ENCODE assay signal across 16 cellular contexts in the genomic region with DNA sequence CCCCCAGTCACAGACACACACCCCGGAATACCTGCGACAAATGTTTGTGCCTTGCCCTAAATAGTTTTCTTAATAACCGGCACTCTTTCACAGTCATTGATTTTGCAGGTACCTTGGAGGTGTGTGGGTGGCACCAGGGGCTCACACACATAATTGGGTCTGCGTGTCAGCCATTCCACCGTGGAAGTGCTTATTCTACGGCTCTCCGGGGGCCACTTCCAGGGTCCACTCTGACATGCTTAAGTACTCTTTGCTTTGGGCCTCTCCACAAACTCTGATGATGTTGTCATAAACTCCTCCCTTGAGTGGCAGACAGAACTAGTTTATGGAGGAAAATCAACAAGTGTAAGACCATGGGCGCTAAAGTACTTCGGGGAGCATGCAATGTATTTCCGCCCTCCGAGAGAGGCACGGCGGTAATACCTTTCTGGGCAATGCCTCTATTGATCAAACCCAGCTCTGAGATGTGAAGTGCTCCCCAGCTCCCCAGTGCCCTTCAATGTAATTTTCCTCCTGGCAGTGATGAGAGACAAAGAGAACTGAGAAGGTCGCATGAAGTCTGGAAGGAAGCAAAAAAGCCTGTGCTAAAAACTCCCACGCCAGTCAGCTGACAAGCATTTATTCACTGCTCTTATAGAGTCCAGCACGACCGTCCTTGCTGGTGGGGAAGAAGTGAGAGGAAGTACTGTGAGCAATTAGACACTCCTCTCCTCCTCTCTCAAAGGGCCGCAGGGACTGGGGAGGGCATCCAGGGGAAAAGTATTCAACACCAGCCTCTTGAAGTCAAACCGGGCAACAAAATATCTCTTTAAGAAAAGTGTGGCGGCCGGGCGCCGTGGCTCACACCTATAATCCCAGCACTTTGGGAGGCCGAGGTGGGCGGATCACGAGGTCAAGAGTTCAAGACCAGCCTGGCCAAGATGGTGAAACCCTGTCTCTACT.
A peak's percentile ranks its signal among the peaks of the same experiment; 100 is the strongest.
DNase-seq lines count a peak whose midpoint lies in the region; ATAC-seq and TF ChIP-seq lines count a peak whose summit lies in the region.
"Had no signal": no experiment of that assay in that cellular context is flagged by ENCODE, and none has a peak within 500 bp of the region (broad histone marks: within the 10 kb centered on the region; RNA-seq: fewer than 3 reads in every experiment).

No MANE protein-coding gene starts in this region.

- no peaks in the 10 kb centered on the region for H3K9me3 Mint-ChIP-seq in endodermal cell
- H3K9me3 Mint-ChIP-seq in stimulated activated memory B cell treated with anti-CD40 and anti-IgM and Interleukin-4, amounts not matched to agents 10 μg/mL and 1 μg/mL and 100 μg/mL, for 72 hours = no peaks in the 10 kb centered on the region

- peak; percentile 35 for DNase-seq in cardiac septum (ENCODE audit: low spot score)
- no peak for DNase-seq in heart right ventricle
- peak; percentile 16 for DNase-seq in endodermal cell
- peak; percentile 41 for DNase-seq in posterior vena cava (ENCODE audit: low spot score)
- DNase-seq in activated effector memory CD4-positive, alpha-beta T cell treated with anti-CD3 and anti-CD28 coated beads, Interleukin-2, amount 50 U/mL, for 16 hours = no peak
- no peak for DNase-seq in neuronal stem cell (ENCODE audit: low spot score)
- no peak for DNase-seq in C1 segment of cervical spinal cord (lab: John Stamatoyannopoulos, UW)
- DNase-seq: COR-L47, EL, HCEC 1CT, NCI-H2029 treated with DMSO at 0.1 percent for 48 hours, NCI-H526 treated with DMSO at 0.1 percent for 48 hours, SHP77, SK-N-SH had no signal

- no peak overlapping the region for H3K14ac ChIP-seq in neuronal stem cell (ENCODE audit: low read length)

- H3K9me3 ChIP-seq in heart right ventricle (peaks cover 0 to 5% (median 0%) of the 10 kb centered on the region in 11 donors), endodermal cell (ENCODE audit: control insufficient read depth, low read length) (no peaks in the 10 kb centered on the region), neuronal stem cell (replicated peaks in 1 of 2; ENCODE audit: control insufficient read depth in 2 of 2, insufficient read depth in 1 of 2, low read depth in 1 of 2, low read length in 2 of 2) (no peaks in the 10 kb centered on the region)
- H3K9me3 ChIP-seq: A549, SK-N-SH had no signal

- 78 to 83% methylated on average over 26 of the region's 26 CpGs for WGBS in heart right ventricle, 2 donors
- 91 to 93% methylated on average over 21 to 26 of the region's 26 CpGs for WGBS in endodermal cell (ENCODE audit: insufficient coverage in 1 of 2, insufficient read length in 1 of 2), 2 experiments
- WGBS in neuronal stem cell (ENCODE audit: extremely low coverage in 2 of 2, insufficient read length in 2 of 2, insufficient replicate concordance in 1 of 2), 2 donors = no CpG with 5 or more reads among the region's 26 CpGs

- no peak overlapping the region for H3K4me3 Mint-ChIP-seq in endodermal cell
- H3K4me3 Mint-ChIP-seq in stimulated activated memory B cell treated with anti-CD40 and anti-IgM and Interleukin-4, amounts not matched to agents 10 μg/mL and 1 μg/mL and 100 μg/mL, for 72 hours = no peak overlapping the region

- no peak overlapping the region for H2BK12ac ChIP-seq in neuronal stem cell (ENCODE audit: low read length)

- H3K4me1 Mint-ChIP-seq in endodermal cell = no peaks in the 10 kb centered on the region
- H3K4me1 Mint-ChIP-seq in stimulated activated memory B cell treated with anti-CD40 and anti-IgM and Interleukin-4, amounts not matched to agents 10 μg/mL and 1 μg/mL and 100 μg/mL, for 72 hours = no peaks in the 10 kb centered on the region

- H3K27ac Mint-ChIP-seq in endodermal cell = no peak overlapping the region
- H3K27ac Mint-ChIP-seq in stimulated activated memory B cell treated with anti-CD40 and anti-IgM and Interleukin-4, amounts not matched to agents 10 μg/mL and 1 μg/mL and 100 μg/mL, for 72 hours = no peak overlapping the region

- H3K36me3 ChIP-seq in heart right ventricle (no peaks in the 10 kb centered on the region), endodermal cell (ENCODE audit: control insufficient read depth, insufficient read depth, low read length) (no peaks in the 10 kb centered on the region), neuronal stem cell (replicated peaks in 1 of 2; ENCODE audit: control insufficient read depth in 2 of 2, insufficient read depth in 2 of 2, low read length in 2 of 2) (no peaks in the 10 kb centered on the region)

- no peak overlapping the region for H3K4me3 ChIP-seq in heart right ventricle
- no peak overlapping the region for H3K4me3 ChIP-seq in endodermal cell (ENCODE audit: low read length)
- H3K4me3 ChIP-seq in neuronal stem cell (ENCODE audit: low read length in 2 of 2) = no peak overlapping the region
- H3K4me3 ChIP-seq: A549 had no signal

- H3K27me3 ChIP-seq in heart right ventricle = peaks cover 0 to 44% (median 24%) of the 10 kb centered on the region in 7 donors
- no peaks in the 10 kb centered on the region for H3K27me3 ChIP-seq in endodermal cell (ENCODE audit: control insufficient read depth, insufficient read depth, low read length, poor library complexity, severe bottlenecking)
- no peaks in the 10 kb centered on the region for H3K27me3 ChIP-seq in neuronal stem cell (ENCODE audit: control insufficient read depth in 3 of 3, insufficient read depth in 3 of 3, low read depth in 1 of 3, low read length in 3 of 3)

- no peak for TF ChIP-seq CTCF in heart right ventricle (IDR thresholded peaks at IDR 0.05)
- TF ChIP-seq CTCF in endodermal cell (conservative IDR thresholded peaks at IDR 0.05) = no peak

- H3K18ac ChIP-seq in neuronal stem cell (ENCODE audit: low read length) = no peak overlapping the region

- no peaks in the 10 kb centered on the region for H3K79me1 ChIP-seq in neuronal stem cell (ENCODE audit: low read depth, low read length)

- no peak for ATAC-seq in heart right ventricle
- ATAC-seq in stimulated activated memory B cell treated with anti-CD40 and anti-IgM and Interleukin-4, amounts not matched to agents 10 μg/mL and 1 μg/mL and 100 μg/mL, for 72 hours = no peak
- ATAC-seq: A549 had no signal

- no peak overlapping the region for H2BK15ac ChIP-seq in neuronal stem cell (ENCODE audit: low read length)

- no peak overlapping the region for H3K4ac ChIP-seq in neuronal stem cell (ENCODE audit: low read length)

- H3K27ac ChIP-seq in heart right ventricle = no peak overlapping the region
- no peak overlapping the region for H3K27ac ChIP-seq in endodermal cell (ENCODE audit: low read depth, low read length)
- no peak overlapping the region for H3K27ac ChIP-seq in neuronal stem cell (replicated peaks; ENCODE audit: low read length)
- H3K27ac ChIP-seq: A549 had no signal

- no peak overlapping the region for H2AK5ac ChIP-seq in neuronal stem cell (ENCODE audit: low read depth, low read length)

- H3K4me2 ChIP-seq in neuronal stem cell (ENCODE audit: insufficient read depth, low read length, poor library complexity, severe bottlenecking) = no peak overlapping the region
- H3K4me2 ChIP-seq: A549, SK-N-SH had no signal

- H3K23ac ChIP-seq in neuronal stem cell (ENCODE audit: low read depth, low read length, poor library complexity) = no peak overlapping the region

- H2BK5ac ChIP-seq in neuronal stem cell (ENCODE audit: low read length) = no peak overlapping the region

- intact Hi-C loops in cardiac septum (cut with DNase I) = no loop called here
- intact Hi-C loops in heart right ventricle (cut with DNase I) = no loop called here
- intact Hi-C loops in posterior vena cava (cut with DNase I) = no loop called here

- H3K4me1 ChIP-seq in heart right ventricle = no peaks in the 10 kb centered on the region
- H3K4me1 ChIP-seq in endodermal cell (ENCODE audit: control insufficient read depth, insufficient read depth, low read length) = no peaks in the 10 kb centered on the region
- H3K4me1 ChIP-seq in neuronal stem cell (ENCODE audit: control insufficient read depth in 2 of 2, insufficient read depth in 1 of 2, low read depth in 1 of 2, low read length in 2 of 2) = no peaks in the 10 kb centered on the region
- H3K4me1 ChIP-seq: A549 had no signal

- no peaks in the 10 kb centered on the region for H3K36me3 Mint-ChIP-seq in endodermal cell (ENCODE audit: low read depth)
- H3K36me3 Mint-ChIP-seq in stimulated activated memory B cell treated with anti-CD40 and anti-IgM and Interleukin-4, amounts not matched to agents 10 μg/mL and 1 μg/mL and 100 μg/mL, for 72 hours = no peaks in the 10 kb centered on the region

- H3K27me3 Mint-ChIP-seq in endodermal cell (ENCODE audit: insufficient read depth) = no peaks in the 10 kb centered on the region
- H3K27me3 Mint-ChIP-seq in stimulated activated memory B cell treated with anti-CD40 and anti-IgM and Interleukin-4, amounts not matched to agents 10 μg/mL and 1 μg/mL and 100 μg/mL, for 72 hours = no peaks in the 10 kb centered on the region

- H2BK120ac ChIP-seq in neuronal stem cell (ENCODE audit: low read depth, low read length) = no peak overlapping the region

- H4K91ac ChIP-seq in neuronal stem cell (ENCODE audit: low read depth, low read length, poor library complexity) = no peak overlapping the region

- H3K9ac ChIP-seq in endodermal cell (ENCODE audit: extremely low read depth, low read length, poor library complexity, severe bottlenecking) (no peak overlapping the region), neuronal stem cell (ENCODE audit: low read depth, low read length, poor library complexity) (no peak overlapping the region)
- H3K9ac ChIP-seq: SK-N-SH had no signal

- no peak overlapping the region for H4K8ac ChIP-seq in neuronal stem cell (ENCODE audit: low read depth, low read length)

- no peak overlapping the region for H2AFZ ChIP-seq in neuronal stem cell (ENCODE audit: low read length)

Comparison
In these comparisons a context has a peak if more than half of its experiments do, and no peak if none do; other contexts are left out.
1. DNase-seq: peak in cardiac septum (single experiment), endodermal cell (single experiment) and posterior vena cava (single experiment); none in heart right ventricle (0 of 2), activated effector memory CD4-positive, alpha-beta T cell treated with anti-CD3 and anti-CD28 coated beads, Interleukin-2, amount 50 U/mL, for 16 hours (single experiment), neuronal stem cell (single experiment) and C1 segment of cervical spinal cord (0 of 14).